19 cellular contexts compared by ENCODE assay signal in genomic region chr3:18872466-18872865, GRCh38.
DNase-seq lines count a peak whose midpoint lies in the region; ATAC-seq lines count a peak whose summit lies in the region.
"Had no signal": no experiment of that assay in that cellular context is flagged by ENCODE, and none has a peak within 500 bp of the region (broad histone marks: within the 10 kb centered on the region; RNA-seq: fewer than 3 reads in every experiment).

No MANE protein-coding gene starts in this region.

- no peaks in the 10 kb centered on the region for H3K27me3 Mint-ChIP-seq in activated T-helper 1 cell treated with anti-CD3 and anti-CD28 coated beads, Interleukin-12 subunit alpha, Interleukin-12 subunit beta, Interleukin-2, Interleukin-4 antibody, amounts not matched to agents 30 ng/mL and 10 ng/mL and 1 ng/mL, durations not matched to agents 14 hours and 24 hours and 36 hours (ENCODE audit: insufficient read depth)
- H3K27me3 Mint-ChIP-seq: B cell had no signal

- H3K4me1 Mint-ChIP-seq in activated T-helper 1 cell treated with anti-CD3 and anti-CD28 coated beads, Interleukin-12 subunit alpha, Interleukin-12 subunit beta, Interleukin-2, Interleukin-4 antibody, amounts not matched to agents 30 ng/mL and 10 ng/mL and 1 ng/mL, durations not matched to agents 14 hours and 24 hours and 36 hours (ENCODE audit: low read depth) = peaks cover 30% of the 10 kb centered on the region
- H3K4me1 Mint-ChIP-seq: B cell, WTC11 had no signal

- intact Hi-C loops in activated T-helper 1 cell treated with anti-CD3 and anti-CD28 coated beads, Interleukin-12 subunit alpha, Interleukin-12 subunit beta, Interleukin-2, Interleukin-4 antibody, amounts not matched to agents 30 ng/mL and 10 ng/mL and 1 ng/mL, durations not matched to agents 14 hours and 24 hours and 36 hours (cut with micrococcal nuclease) = loop anchor here (5.0 kb wide), 1 partner anchor 85 kb away; no protein-coding TSS in a partner anchor

- no peak for DNase-seq in activated CD4-positive, CD25-positive, alpha-beta regulatory T cell (lab: John Stamatoyannopoulos, UW)
- DNase-seq in SK-MEL-5 (ENCODE audit: low read depth, low spot score) = peak; percentile 44
- DNase-seq in C1 segment of cervical spinal cord (lab: John Stamatoyannopoulos, UW) = no peak
- no peak for DNase-seq in DMS 273 treated with DMSO at 0.1 percent for 48 hours (lab: John Stamatoyannopoulos, UW)
- DNase-seq in activated T-helper 1 cell treated with anti-CD3 and anti-CD28 coated beads, Interleukin-12 subunit alpha, Interleukin-12 subunit beta, Interleukin-2, Interleukin-4 antibody, amounts not matched to agents 30 ng/mL and 10 ng/mL and 1 ng/mL, durations not matched to agents 14 hours and 24 hours and 36 hours (ENCODE audit: low spot score) = no peak
- DNase-seq: 8988T; activated gamma-delta T cell; Calu3; effector CD4-positive, alpha-beta T cell; esophagus squamous epithelium; HCEC 1CT; left lung; NCI-H187; SHP77 had no signal

- no peak overlapping the region for H3K4me3 Mint-ChIP-seq in activated T-helper 1 cell treated with anti-CD3 and anti-CD28 coated beads, Interleukin-12 subunit alpha, Interleukin-12 subunit beta, Interleukin-2, Interleukin-4 antibody, amounts not matched to agents 30 ng/mL and 10 ng/mL and 1 ng/mL, durations not matched to agents 14 hours and 24 hours and 36 hours
- H3K4me3 Mint-ChIP-seq: B cell, WTC11 had no signal

- H3K27ac Mint-ChIP-seq in activated T-helper 1 cell treated with anti-CD3 and anti-CD28 coated beads, Interleukin-12 subunit alpha, Interleukin-12 subunit beta, Interleukin-2, Interleukin-4 antibody, amounts not matched to agents 30 ng/mL and 10 ng/mL and 1 ng/mL, durations not matched to agents 14 hours and 24 hours and 36 hours = no peak overlapping the region
- H3K27ac Mint-ChIP-seq: B cell, WTC11 had no signal

- in situ Hi-C loops in SK-MEL-5 (cut with HindIII; ENCODE audit: low pct_unique_long_range_greater_than_20kb, low sequenced_read_pairs) = no loop called here

- peak; percentile 6 to 10 for ATAC-seq in activated CD4-positive, CD25-positive, alpha-beta regulatory T cell treated with anti-CD3 and anti-CD28 coated beads, Interleukin-2, amount 50 U/mL, for 24 hours
- ATAC-seq in GM18868 (IDR thresholded peaks at IDR 0.05; ENCODE audit: unreplicated experiment) (peak; percentile 99), HG03432 (IDR thresholded peaks at IDR 0.05; ENCODE audit: unreplicated experiment) (peak; percentile 68)
- ATAC-seq: left lung, WTC11 had no signal

- H3K9me3 Mint-ChIP-seq in activated T-helper 1 cell treated with anti-CD3 and anti-CD28 coated beads, Interleukin-12 subunit alpha, Interleukin-12 subunit beta, Interleukin-2, Interleukin-4 antibody, amounts not matched to agents 30 ng/mL and 10 ng/mL and 1 ng/mL, durations not matched to agents 14 hours and 24 hours and 36 hours = peaks cover 10% of the 10 kb centered on the region

- no peaks in the 10 kb centered on the region for H3K36me3 Mint-ChIP-seq in activated T-helper 1 cell treated with anti-CD3 and anti-CD28 coated beads, Interleukin-12 subunit alpha, Interleukin-12 subunit beta, Interleukin-2, Interleukin-4 antibody, amounts not matched to agents 30 ng/mL and 10 ng/mL and 1 ng/mL, durations not matched to agents 14 hours and 24 hours and 36 hours (ENCODE audit: low read depth)
- H3K36me3 Mint-ChIP-seq: WTC11 had no signal

Comparison
In these comparisons a context has a peak if more than half of its experiments do, and no peak if none do; other contexts are left out.
1. ATAC-seq: peak in every context shown above with its lines; median percentile 99 in GM18868; 68 in HG03432; 8 in activated CD4-positive, CD25-positive, alpha-beta regulatory T cell treated with anti-CD3 and anti-CD28 coated beads, Interleukin-2, amount 50 U/mL, for 24 hours.